8 cellular contexts compared by ENCODE assay signal in genomic region chr1:161119017-161119378, GRCh38. TPM values are rescaled to one million over a fixed set of nuclear protein-coding genes. Genes with fewer than 3 reads are reported as not detected.
DNase-seq lines count a peak whose midpoint lies in the region; ATAC-seq, FAIRE-seq and TF ChIP-seq lines count a peak whose summit lies in the region.

No MANE protein-coding gene starts in this region.

- peak overlapping the region; percentile 88 for H3K4me2 ChIP-seq in IMR-90 (ENCODE audit: low read depth, low read length)
- H3K4me2 ChIP-seq in K562 (ENCODE audit: insufficient read depth, low read length) = peak overlapping the region; percentile 98

- H4K91ac ChIP-seq in IMR-90 (ENCODE audit: insufficient read depth, low read depth, low read length) = peak overlapping the region; percentile 33; the same call in 1 of the 2 replicates

- peaks cover 29 to 79% of the 10 kb centered on the region in 2 experiments for H3K79me1 ChIP-seq in IMR-90 (ENCODE audit: low read depth in 1 of 2, low read length in 2 of 2)

- TF ChIP-seq EP300 in K562 (IDR thresholded peaks at IDR 0.05; ENCODE audit: low read length) = no peak

- peak overlapping the region; percentile 73; the same call in 1 of the 2 replicates for H3K56ac ChIP-seq in IMR-90 (ENCODE audit: extremely low read depth, insufficient read depth, low read length)

- H3K4me1 ChIP-seq in ACC112 (ENCODE audit: control insufficient read depth, insufficient read depth, low read length, unreplicated experiment) (peaks cover 40% of the 10 kb centered on the region), IMR-90 (ENCODE audit: control insufficient read depth, insufficient read depth, low read length) (peaks cover 16% of the 10 kb centered on the region), K562 (replicated peaks in 1 of 2; ENCODE audit: control insufficient read depth in 2 of 2, insufficient read depth in 2 of 2, low read length in 2 of 2) (peaks cover 28 to 44% of the 10 kb centered on the region in 2 experiments), thoracic aorta (ENCODE audit: control insufficient read depth in 1 of 2, low read depth in 2 of 2) (peaks cover 24 to 48% of the 10 kb centered on the region in 2 donors)

- FAIRE-seq in K562 (lab: Jason Lieb, UNC) = no peak

- no TSS peak for BruUV-seq in IMR-90 (replicated peaks; lab: Mats Ljungman, UMichigan)
- no TSS peak for BruUV-seq in K562 (replicated peaks; lab: Mats Ljungman, UMichigan)

- dilution Hi-C loops in IMR-90 (cut with HindIII; ENCODE audit: low sequenced_read_pairs, unreplicated experiment) = no loop called here

- H3K14ac ChIP-seq in IMR-90 (replicated peaks; ENCODE audit: low read depth, low read length) = peak overlapping the region; percentile 56

- peak overlapping the region; percentile 21 for H2BK5ac ChIP-seq in IMR-90 (ENCODE audit: low read depth, low read length, poor library complexity, severe bottlenecking)

- WGBS in IMR-90 (ENCODE audit: extremely low coverage in 2 of 2, insufficient read length in 1 of 2), 2 experiments = 53% methylated on average over 3 of the region's 6 CpGs; no CpG with 5 or more reads in 1 of the 2 experiments
- WGBS in K562 (ENCODE audit: insufficient coverage, low coverage, missing lambda C conversion rate) = 17% methylated on average over 6 of the region's 6 CpGs

- peak overlapping the region; percentile 84; the same call in 1 of the 2 replicates for H2AK5ac ChIP-seq in IMR-90 (ENCODE audit: low read depth, low read length)

- in situ Hi-C loops in IMR-90 (cut with MboI; ENCODE audit: low sequenced_read_pairs) = no loop called here
- in situ Hi-C loops in K562 (cut with MboI) = no loop called here

- H3K27me3 ChIP-seq in ACC112 (ENCODE audit: insufficient read depth, low read length) (no peaks in the 10 kb centered on the region), IMR-90 (ENCODE audit: control insufficient read depth, insufficient read depth, low read length) (no peaks in the 10 kb centered on the region), K562 (ENCODE audit: control insufficient read depth in 2 of 2, insufficient read depth in 2 of 2, low read length in 2 of 2) (no peaks in the 10 kb centered on the region; a peak in 1 of 5 replicates), thoracic aorta (replicated peaks; ENCODE audit: insufficient read depth) (no peaks in the 10 kb centered on the region)

- H3K36me3 ChIP-seq in ACC112 (ENCODE audit: insufficient read depth, low read length) (peaks cover 11% of the 10 kb centered on the region; the same call in 1 of the 2 replicates), IMR-90 (ENCODE audit: control insufficient read depth, insufficient read depth, low read length) (peaks cover 42% of the 10 kb centered on the region), K562 (ENCODE audit: control insufficient read depth, insufficient read depth, low read length) (peaks cover 72% of the 10 kb centered on the region), thoracic aorta (peaks cover 26% of the 10 kb centered on the region)

- TF ChIP-seq RAD21 in IMR-90 (IDR thresholded peaks at IDR 0.05; ENCODE audit: low read length) (no peak), K562 (CRISPR knock-in tag; conservative IDR thresholded peaks at IDR 0.05 in 1 of 2, IDR thresholded peaks at IDR 0.05 in 1 of 2) (no peak)

- H3K9me1 ChIP-seq in IMR-90 (ENCODE audit: insufficient read depth, low read length) (peaks cover 24% of the 10 kb centered on the region), K562 (ENCODE audit: control insufficient read depth, insufficient read depth, low read length) (no peaks in the 10 kb centered on the region)

- H3K9ac ChIP-seq in IMR-90 (ENCODE audit: low read depth, low read length) = peak overlapping the region; percentile 74
- H3K9ac ChIP-seq in K562 (ENCODE audit: insufficient read depth in 1 of 2, low read depth in 2 of 2, low read length in 2 of 2) = peak overlapping the region; percentile 78 to 97

- no peak for ATAC-seq in IMR-90 (ENCODE audit: low read depth)
- ATAC-seq in K562 = peak; percentile 12
- peak; percentile 11 for ATAC-seq in left colon
- ATAC-seq in thoracic aorta (ENCODE audit: insufficient number of reproducible peaks, low FRiP score, low read depth) = no peak
- no peak for ATAC-seq in GM19328 (IDR thresholded peaks at IDR 0.05; ENCODE audit: unreplicated experiment)
- no peak for ATAC-seq in HG02938 (IDR thresholded peaks at IDR 0.05; ENCODE audit: unreplicated experiment)

- peak overlapping the region; percentile 34 to 84; a peak in 3 of 4 replicates for H4K8ac ChIP-seq in IMR-90 (ENCODE audit: low read depth in 2 of 2, low read length in 2 of 2)

- POLR2A ChIA-PET in IMR-90 (lab: Charles Lee; ENCODE audit: unreplicated experiment) (no interaction called here), K562 (lab: Yijun Ruan, JAX) (interaction anchor here (5.3 kb wide), 1 partner anchor 8 kb away, joined by 39 read pairs; no protein-coding TSS in a partner anchor)

- H3K9me3 ChIP-seq in IMR-90 (ENCODE audit: control insufficient read depth, insufficient read depth, low read length) = no peaks in the 10 kb centered on the region
- no peaks in the 10 kb centered on the region for H3K9me3 ChIP-seq in K562 (replicated peaks; ENCODE audit: control insufficient read depth, insufficient read depth, low read depth, low read length)
- no peaks in the 10 kb centered on the region for H3K9me3 ChIP-seq in thoracic aorta

- CTCF ChIA-PET in IMR-90 (lab: Yijun Ruan, JAX) (no interaction called here), K562 (lab: Yijun Ruan, JAX; ENCODE audit: low intra/inter-chr PET ratio) (no interaction called here)

- H2BK120ac ChIP-seq in IMR-90 (ENCODE audit: low read depth, low read length) = no peak overlapping the region

- TF ChIP-seq POLR2A in IMR-90 (IDR thresholded peaks at IDR 0.05; ENCODE audit: low read depth, low read length) = no peak
- TF ChIP-seq POLR2A in K562 (conservative IDR thresholded peaks at IDR 0.05) = no peak

- H2AK9ac ChIP-seq in IMR-90 (replicated peaks; ENCODE audit: low read depth, low read length, poor library complexity) = peak overlapping the region; percentile 10

- H4K5ac ChIP-seq in IMR-90 (ENCODE audit: low read depth, low read length) = peak overlapping the region; percentile 41; the same call in 1 of the 2 replicates

- TF ChIP-seq CTCF in IMR-90 (conservative IDR thresholded peaks at IDR 0.05; ENCODE audit: low read depth, low read length) (no peak), K562 (IDR thresholded peaks at IDR 0.05 in 2 of 3, conservative IDR thresholded peaks at IDR 0.05 in 1 of 3; ENCODE audit: insufficient read depth in 2 of 3, low read depth in 1 of 3, low read length in 3 of 3) (no peak), thoracic aorta (IDR thresholded peaks at IDR 0.05) (no peak)

- intact Hi-C loops in IMR-90 (cut with micrococcal nuclease) = no loop called here
- intact Hi-C loops in K562 (cut with micrococcal nuclease) = loop anchor here (1.0 to 2.0 kb wide), 2 partner anchors 13 to 48 kb away; partner anchors contain the start of genes DEDD and PPOX
- intact Hi-C loops in left colon (cut with DNase I, micrococcal nuclease) = no loop called here

- H2AFZ ChIP-seq in ACC112 (ENCODE audit: low read length, unreplicated experiment) (no peak overlapping the region), IMR-90 (replicated peaks; ENCODE audit: low read length, poor library complexity) (no peak overlapping the region), K562 (ENCODE audit: low read depth, low read length) (0 out of 2 replicates have a peak overlapping the region, but pooled peaks have one; percentile 25)

- H3K23ac ChIP-seq in IMR-90 (ENCODE audit: low read depth, low read length) = peak overlapping the region; percentile 77

- H3K4me3 ChIP-seq in ACC112 (ENCODE audit: low read depth, low read length) (peak overlapping the region; percentile 93), IMR-90 (ENCODE audit: insufficient read depth, low read depth, low read length) (0 out of 2 replicates have a peak overlapping the region, but pooled peaks have one; percentile 87), K562 (peak overlapping the region; percentile 81), thoracic aorta (peak overlapping the region; percentile 82)

- no peak overlapping the region for H2BK15ac ChIP-seq in IMR-90 (ENCODE audit: low read depth, low read length)

- H3K79me2 ChIP-seq in ACC112 (ENCODE audit: control insufficient read depth, insufficient read depth, low read length, unreplicated experiment) (peaks cover 47% of the 10 kb centered on the region), K562 (ENCODE audit: control insufficient read depth, insufficient read depth, low read length) (peaks cover 64% of the 10 kb centered on the region)

- no peak for DNase-seq in IMR-90
- peak in 1 of 4 experiments; percentile 64 for DNase-seq in K562 (ENCODE audit: extremely low read depth in 1 of 4, low spot score in 3 of 4)
- DNase-seq in left colon = peak in 1 of 2 donors; percentile 50
- no peak for DNase-seq in thoracic aorta (ENCODE audit: low spot score)
- DNase-seq in NCI-H1105 (lab: John Stamatoyannopoulos, UW) = no peak

- peak overlapping the region; percentile 87 for H3K27ac ChIP-seq in ACC112 (ENCODE audit: low read depth, low read length)
- peak overlapping the region; percentile 82; the same call in 1 of the 2 replicates for H3K27ac ChIP-seq in IMR-90 (ENCODE audit: insufficient read depth, low read length)
- H3K27ac ChIP-seq in K562 (ENCODE audit: extremely low read depth, low read depth, low read length) = peak overlapping the region; percentile 95
- H3K27ac ChIP-seq in thoracic aorta = peak overlapping the region; percentile 91 to 96

- H3K4ac ChIP-seq in IMR-90 (ENCODE audit: low read depth, low read length) = peak overlapping the region; percentile 68; the same call in 1 of the 2 replicates

- H4K20me1 ChIP-seq in IMR-90 (ENCODE audit: insufficient read depth, low read length) = peaks cover 35% of the 10 kb centered on the region
- peaks cover 2% of the 10 kb centered on the region; the same call in 1 of the 2 replicates for H4K20me1 ChIP-seq in K562 (replicated peaks; ENCODE audit: control insufficient read depth, insufficient read depth, low read length)

- no peak overlapping the region for H2BK20ac ChIP-seq in IMR-90 (ENCODE audit: low read depth, low read length)

- no peak overlapping the region for H3K18ac ChIP-seq in IMR-90 (ENCODE audit: low read depth, low read length)

RNA-seq across cellular contexts. Expression of gene NIT1, which starts 1.1 kb away (rescaled TPM):
- 22.8 TPM in 2 replicates for total RNA-seq in IMR-90 (2012; rRNA removed)
- 33.2 and 33.6 TPM in 2 replicates for polyA plus RNA-seq in IMR-90 (2012; rRNA removed)
- 27.0 and 47.7 TPM in 2 replicates for polyA plus RNA-seq in IMR-90 (2012; cell fraction: cytosol; rRNA removed)
- 90.3 and 135 TPM in 2 replicates for polyA plus RNA-seq in IMR-90 (2012; cell fraction: nucleus; rRNA removed; ENCODE audit: low replicate concordance)
- 50.4 and 95.6 TPM in 2 replicates for total RNA-seq in K562 (2011; cell fraction: chromatin; rRNA removed; ENCODE audit: low replicate concordance)
- total RNA-seq in K562 (2011; cell fraction: nucleolus; rRNA removed) = 57.4 and 67.9 TPM in 2 replicates
- 49.4 and 62.0 TPM in 2 replicates for total RNA-seq in K562 (2011; cell fraction: nucleoplasm; rRNA removed)
- 23.1 and 29.3 TPM in 2 replicates for total RNA-seq in K562 (2014; rRNA removed)
- 30.2 and 30.9 TPM in 2 replicates for total RNA-seq in K562 (2014; rRNA removed; fragmentation: Illumina TruSeq; extraction: Trizol)
- 25.6 and 27.4 TPM in 2 replicates for total RNA-seq in K562 (2015; rRNA removed; fragmentation: Illumina TruSeq; extraction: Trizol)
- 35.9 and 41.0 TPM in 2 replicates for total RNA-seq in K562 (2021)
- 18.4 and 25.1 TPM in 2 replicates for polyA plus RNA-seq in K562 (2011; rRNA removed)
- 26.0 and 39.0 TPM in 2 replicates for polyA plus RNA-seq in K562 (2011; cell fraction: cytosol; rRNA removed)
- polyA plus RNA-seq in K562 (2011; cell fraction: nucleus; rRNA removed) = 90.2 and 129 TPM in 2 replicates
- polyA plus RNA-seq in K562 (2012) = 33.6 and 64.4 TPM in 2 replicates
- 48.9 and 49.2 TPM in 2 replicates for polyA plus RNA-seq in K562 (2014; fragmentation: Illumina TruSeq; extraction: Trizol)
- 10 to 100 TPM; 69.8 to 76.0 TPM for polyA plus RNA-seq in K562 (2014; fragmentation: Nextera tagmentation; extraction: Ambion mirVana)
- polyA plus RNA-seq in K562 (2014; rRNA removed) = 33.7 and 35.5 TPM in 2 replicates
- polyA minus RNA-seq in K562 (2011; rRNA and poly(A)+ RNA removed) = 15.2 and 18.3 TPM in 2 replicates
- polyA minus RNA-seq in K562 (2011; cell fraction: cytosol; rRNA and poly(A)+ RNA removed) = 9.4 and 14.5 TPM in 2 replicates
- 27.5 and 36.8 TPM in 2 replicates for polyA minus RNA-seq in K562 (2011; cell fraction: nucleus; rRNA and poly(A)+ RNA removed)
- total RNA-seq in left colon = 10 to 100 TPM; 74.4 to 76.6 TPM
- total RNA-seq in thoracic aorta = 10 to 100 TPM; 25.3 to 42.1 TPM

RNA-seq across cellular contexts. Expression of gene PFDN2, which starts 1.2 kb away (rescaled TPM):
- total RNA-seq in IMR-90 (2012; rRNA removed) (62.4 and 166 TPM in 2 replicates), K562 (2014; rRNA removed) (154 and 172 TPM in 2 replicates), K562 (2014; rRNA removed; fragmentation: Illumina TruSeq; extraction: Trizol) (101 and 120 TPM in 2 replicates), K562 (2015; rRNA removed; fragmentation: Illumina TruSeq; extraction: Trizol) (104 TPM in 2 replicates), K562 (2021) (142 and 144 TPM in 2 replicates), left colon (10 to 100 TPM; 30.3 to 38.2 TPM), thoracic aorta (10 to 100 TPM; 22.7 to 92.7 TPM)
- polyA plus RNA-seq in IMR-90 (2012; rRNA removed) (179 and 180 TPM in 2 replicates), K562 (2011; rRNA removed) (120 and 176 TPM in 2 replicates), K562 (2014; fragmentation: Illumina TruSeq; extraction: Trizol) (181 and 235 TPM in 2 replicates), K562 (2014; fragmentation: Nextera tagmentation; extraction: Ambion mirVana) (10 to 100 TPM; 50.2 to 77.1 TPM), K562 (2014; rRNA removed) (335 and 361 TPM in 2 replicates)
- polyA plus RNA-seq in IMR-90 (2012; cell fraction: cytosol; rRNA removed) = 137 and 165 TPM in 2 replicates
- 21.8 and 68.8 TPM in 2 replicates for polyA plus RNA-seq in IMR-90 (2012; cell fraction: nucleus; rRNA removed; ENCODE audit: low replicate concordance)
- 7.8 and 9.5 TPM in 2 replicates for total RNA-seq in K562 (2011; cell fraction: chromatin; rRNA removed; ENCODE audit: low replicate concordance)
- total RNA-seq in K562 (2011; cell fraction: nucleolus; rRNA removed) = 11.7 and 12.6 TPM in 2 replicates
- total RNA-seq in K562 (2011; cell fraction: nucleoplasm; rRNA removed) = 12.9 and 15.2 TPM in 2 replicates
- 84.9 and 146 TPM in 2 replicates for polyA plus RNA-seq in K562 (2011; cell fraction: cytosol; rRNA removed)
- 22.6 and 36.2 TPM in 2 replicates for polyA plus RNA-seq in K562 (2011; cell fraction: nucleus; rRNA removed)
- 171 and 265 TPM in 2 replicates for polyA plus RNA-seq in K562 (2012)
- polyA minus RNA-seq in K562 (2011; rRNA and poly(A)+ RNA removed) = 107 and 130 TPM in 2 replicates
- polyA minus RNA-seq in K562 (2011; cell fraction: cytosol; rRNA and poly(A)+ RNA removed) = 25.7 and 27.9 TPM in 2 replicates
- 4.8 and 15.6 TPM in 2 replicates for polyA minus RNA-seq in K562 (2011; cell fraction: nucleus; rRNA and poly(A)+ RNA removed)

RNA-seq across cellular contexts. Expression of gene DEDD, which starts 13.5 kb away (rescaled TPM):
- total RNA-seq in IMR-90 (2012; rRNA removed) (35.3 and 47.9 TPM in 2 replicates), K562 (2014; rRNA removed) (15.6 and 19.1 TPM in 2 replicates), K562 (2014; rRNA removed; fragmentation: Illumina TruSeq; extraction: Trizol) (11.6 and 12.0 TPM in 2 replicates), K562 (2015; rRNA removed; fragmentation: Illumina TruSeq; extraction: Trizol) (11.6 and 13.4 TPM in 2 replicates), K562 (2021) (26.3 and 29.0 TPM in 2 replicates), left colon (10 to 100 TPM; 34.2 to 41.5 TPM), thoracic aorta (10 to 100 TPM; 30.7 to 34.3 TPM)
- polyA plus RNA-seq in IMR-90 (2012; rRNA removed) (40.2 and 47.1 TPM in 2 replicates), K562 (2011; rRNA removed) (16.0 and 24.4 TPM in 2 replicates), K562 (2014; fragmentation: Illumina TruSeq; extraction: Trizol) (31.4 and 35.0 TPM in 2 replicates), K562 (2014; fragmentation: Nextera tagmentation; extraction: Ambion mirVana) (10 to 100 TPM; 31.6 to 41.0 TPM), K562 (2014; rRNA removed) (16.7 and 16.8 TPM in 2 replicates)
- 24.2 and 41.4 TPM in 2 replicates for polyA plus RNA-seq in IMR-90 (2012; cell fraction: cytosol; rRNA removed)
- polyA plus RNA-seq in IMR-90 (2012; cell fraction: nucleus; rRNA removed; ENCODE audit: low replicate concordance) = 49.6 and 52.9 TPM in 2 replicates
- 15.2 and 18.5 TPM in 2 replicates for total RNA-seq in K562 (2011; cell fraction: chromatin; rRNA removed; ENCODE audit: low replicate concordance)
- 11.6 and 11.8 TPM in 2 replicates for total RNA-seq in K562 (2011; cell fraction: nucleolus; rRNA removed)
- 15.0 and 20.0 TPM in 2 replicates for total RNA-seq in K562 (2011; cell fraction: nucleoplasm; rRNA removed)
- polyA plus RNA-seq in K562 (2011; cell fraction: cytosol; rRNA removed) = 38.4 and 56.4 TPM in 2 replicates
- 27.9 and 37.6 TPM in 2 replicates for polyA plus RNA-seq in K562 (2011; cell fraction: nucleus; rRNA removed)
- polyA plus RNA-seq in K562 (2012) = 27.7 and 29.6 TPM in 2 replicates
- polyA minus RNA-seq in K562 (2011; rRNA and poly(A)+ RNA removed) = 26.2 and 47.1 TPM in 2 replicates
- polyA minus RNA-seq in K562 (2011; cell fraction: cytosol; rRNA and poly(A)+ RNA removed) = 10.9 and 16.7 TPM in 2 replicates
- polyA minus RNA-seq in K562 (2011; cell fraction: nucleus; rRNA and poly(A)+ RNA removed) = 5.1 and 6.2 TPM in 2 replicates

RNA-seq across cellular contexts. Expression of gene KLHDC9, which starts 20.8 kb away (rescaled TPM):
- total RNA-seq in IMR-90 (2012; rRNA removed) (0.18 TPM in 1 of 2 replicates, not detected in the other), K562 (2014; rRNA removed) (not detected in 2 replicates), K562 (2014; rRNA removed; fragmentation: Illumina TruSeq; extraction: Trizol) (not detected in 2 replicates), K562 (2015; rRNA removed; fragmentation: Illumina TruSeq; extraction: Trizol) (not detected in 2 replicates), K562 (2021) (not detected in 2 replicates), left colon (10 to 100 TPM; 10.1 to 11.1 TPM), thoracic aorta (1 to 10 TPM; 7.9 to 8.6 TPM)
- polyA plus RNA-seq in IMR-90 (2012; rRNA removed) (0.70 and 1.1 TPM in 2 replicates), K562 (2011; rRNA removed) (not detected in 2 replicates), K562 (2014; fragmentation: Illumina TruSeq; extraction: Trizol) (not detected in 2 replicates), K562 (2014; fragmentation: Nextera tagmentation; extraction: Ambion mirVana) (not detected), K562 (2014; rRNA removed) (not detected in 2 replicates)
- polyA plus RNA-seq in IMR-90 (2012; cell fraction: cytosol; rRNA removed) = 0.51 and 1.1 TPM in 2 replicates
- polyA plus RNA-seq in IMR-90 (2012; cell fraction: nucleus; rRNA removed; ENCODE audit: low replicate concordance) = 3.0 and 3.3 TPM in 2 replicates
- not detected in 2 replicates for total RNA-seq in K562 (2011; cell fraction: chromatin; rRNA removed; ENCODE audit: low replicate concordance)
- not detected in 2 replicates for total RNA-seq in K562 (2011; cell fraction: nucleolus; rRNA removed)
- total RNA-seq in K562 (2011; cell fraction: nucleoplasm; rRNA removed) = not detected in 2 replicates
- not detected in 2 replicates for polyA plus RNA-seq in K562 (2011; cell fraction: cytosol; rRNA removed)
- polyA plus RNA-seq in K562 (2011; cell fraction: nucleus; rRNA removed) = not detected in 2 replicates
- polyA plus RNA-seq in K562 (2012) = not detected in 2 replicates
- polyA minus RNA-seq in K562 (2011; rRNA and poly(A)+ RNA removed) = not detected in 2 replicates
- not detected in 2 replicates for polyA minus RNA-seq in K562 (2011; cell fraction: cytosol; rRNA and poly(A)+ RNA removed)
- not detected in 2 replicates for polyA minus RNA-seq in K562 (2011; cell fraction: nucleus; rRNA and poly(A)+ RNA removed)

RNA-seq across cellular contexts. Expression of gene NECTIN4, which starts 29.6 kb away (rescaled TPM):
- total RNA-seq in IMR-90 (2012; rRNA removed) (under 0.01 and 0.18 TPM in 2 replicates), K562 (2014; rRNA removed) (not detected in 2 replicates), K562 (2014; rRNA removed; fragmentation: Illumina TruSeq; extraction: Trizol) (not detected in 2 replicates), K562 (2015; rRNA removed; fragmentation: Illumina TruSeq; extraction: Trizol) (not detected in 2 replicates), K562 (2021) (0.09 TPM in 1 of 2 replicates, not detected in the other), left colon (1 to 10 TPM; 3.0 to 6.1 TPM), thoracic aorta (under 1 TPM in 1 of 2 donors, not detected in 1; 0.14 TPM)
- polyA plus RNA-seq in IMR-90 (2012; rRNA removed) (0.13 and 0.24 TPM in 2 replicates), K562 (2011; rRNA removed) (0.01 TPM in 1 of 2 replicates, not detected in the other), K562 (2014; fragmentation: Illumina TruSeq; extraction: Trizol) (not detected in 2 replicates), K562 (2014; fragmentation: Nextera tagmentation; extraction: Ambion mirVana) (not detected), K562 (2014; rRNA removed) (0.09 TPM in 1 of 2 replicates, not detected in the other)
- 0.02 and 0.20 TPM in 2 replicates for polyA plus RNA-seq in IMR-90 (2012; cell fraction: cytosol; rRNA removed)
- 0.18 and 0.58 TPM in 2 replicates for polyA plus RNA-seq in IMR-90 (2012; cell fraction: nucleus; rRNA removed; ENCODE audit: low replicate concordance)
- total RNA-seq in K562 (2011; cell fraction: chromatin; rRNA removed; ENCODE audit: low replicate concordance) = 0.16 and 0.25 TPM in 2 replicates
- not detected in 2 replicates for total RNA-seq in K562 (2011; cell fraction: nucleolus; rRNA removed)
- total RNA-seq in K562 (2011; cell fraction: nucleoplasm; rRNA removed) = not detected in 2 replicates
- 0.01 and 0.13 TPM in 2 replicates for polyA plus RNA-seq in K562 (2011; cell fraction: cytosol; rRNA removed)
- 0.10 and 0.18 TPM in 2 replicates for polyA plus RNA-seq in K562 (2011; cell fraction: nucleus; rRNA removed)
- 0.07 and 0.12 TPM in 2 replicates for polyA plus RNA-seq in K562 (2012)
- polyA minus RNA-seq in K562 (2011; rRNA and poly(A)+ RNA removed) = not detected in 2 replicates
- polyA minus RNA-seq in K562 (2011; cell fraction: cytosol; rRNA and poly(A)+ RNA removed) = not detected in 2 replicates
- 0.27 TPM in 1 of 2 replicates, not detected in the other for polyA minus RNA-seq in K562 (2011; cell fraction: nucleus; rRNA and poly(A)+ RNA removed)

Comparison
In these comparisons a context has a peak if more than half of its experiments do, and no peak if none do; other contexts are left out.
1. ATAC-seq: peak in K562 (single experiment) and left colon (single experiment); none in IMR-90 (single experiment), thoracic aorta (single experiment), GM19328 (single experiment) and HG02938 (single experiment).
2. Peak in every context shown above with its lines, with median percentiles within 50 percentile points of each other: H3K27ac ChIP-seq and H3K4me3 ChIP-seq.